1 cellular context compared by ENCODE assay signal in genomic region chr15:43237842-43238470, GRCh38.
A peak's percentile ranks its signal among the peaks of the same experiment; 100 is the strongest.
TF ChIP-seq lines count a peak whose summit lies in the region.

No MANE protein-coding gene starts in this region.

TF ChIP-seq in GM12878, 131 proteins besides CTCF, POLR2A, EP300 and RAD21:
- TF ChIP-seq HDGF (IDR thresholded peaks at IDR 0.05), result peak; percentile 54; the same call in 1 of the 2 replicates
- TF ChIP-seq EGR1 (IDR thresholded peaks at IDR 0.05; ENCODE audit: borderline replicate concordance in 1 of 2, low read depth in 2 of 2, low read length in 2 of 2), result no peak
- TF ChIP-seq ZNF687 (IDR thresholded peaks at IDR 0.05), result peak; percentile 37; the same call in 1 of the 2 replicates
- no peak for TF ChIP-seq SPI1 (IDR thresholded peaks at IDR 0.05; ENCODE audit: borderline replicate concordance, insufficient read depth, low read depth, low read length)
- TF ChIP-seq RCOR1 (conservative IDR thresholded peaks at IDR 0.05; ENCODE audit: low read depth, low read length), result no peak
- TF ChIP-seq MXI1 (IDR thresholded peaks at IDR 0.05; ENCODE audit: low read depth, low read length), result no peak
- TF ChIP-seq IKZF1 (conservative IDR thresholded peaks at IDR 0.05), result peak; percentile 88
- no peak for TF ChIP-seq CHD2 (IDR thresholded peaks at IDR 0.05; ENCODE audit: borderline replicate concordance, low read depth, low read length)
- peak; percentile 24; the same call in 1 of the 2 replicates for TF ChIP-seq DPF2 (IDR thresholded peaks at IDR 0.05)
- TF ChIP-seq E2F8 (IDR thresholded peaks at IDR 0.05; ENCODE audit: low read depth, partially characterized antibody), result no peak
- TF ChIP-seq IKZF2 (IDR thresholded peaks at IDR 0.05), result peak; percentile 43 to 51; a peak in 2 of 4 replicates
TF ChIP-seq in GM12878: peak in this region for 5.
